ENCODE assay signal across 1 cellular context in genomic region chr17:15999141-15999973, GRCh38.
A peak's percentile ranks its signal among the peaks of the same experiment; 100 is the strongest.
TF ChIP-seq lines count a peak whose summit lies in the region.

TSS of gene TTC19 (plus strand) at chr17:15999824. CDS start at chr17:15999849, 25 bp downstream.
TSS of gene ZSWIM7 (minus strand) at chr17:15999704. CDS start at chr17:15999594, 110 bp downstream.

TF ChIP-seq in K562, 482 proteins besides CTCF, POLR2A, EP300 and RAD21 (continued from another document and continues in another):
- TF ChIP-seq PRDM10 (IDR thresholded peaks at IDR 0.05; ENCODE audit: partially characterized antibody) (peak; percentile 12), RFX5 (IDR thresholded peaks at IDR 0.05; ENCODE audit: low read depth, low read length) (no peak), POLR2B (IDR thresholded peaks at IDR 0.05; ENCODE audit: low read depth, partially characterized antibody) (peak; percentile 59), ZBTB1 (CRISPR knock-in tag; IDR thresholded peaks at IDR 0.05; ENCODE audit: borderline replicate concordance, low read depth) (no peak; the same call in 1 of the 2 replicates), HDAC3 (IDR thresholded peaks at IDR 0.05; ENCODE audit: borderline replicate concordance, partially characterized antibody) (no peak), DDX20 (tag; IDR thresholded peaks at IDR 0.05; ENCODE audit: low read depth) (no peak), PRMT5 (CRISPR knock-in tag; IDR thresholded peaks at IDR 0.05) (no peak), ZNF561 (CRISPR knock-in tag; conservative IDR thresholded peaks at IDR 0.05) (no peak), PRPF4 (IDR thresholded peaks at IDR 0.05; ENCODE audit: insufficient read depth, low read depth, low read length, poor library complexity, severe bottlenecking) (no peak), TRIM28 (IDR thresholded peaks at IDR 0.05) (no peak), ZNF324 (CRISPR knock-in tag; IDR thresholded peaks at IDR 0.05) (no peak), ZBTB7A (IDR thresholded peaks at IDR 0.05; ENCODE audit: borderline replicate concordance, control insufficient read depth, low read depth, low read length) (peak; percentile 50; the same call in 1 of the 2 replicates), BHLHE40 (IDR thresholded peaks at IDR 0.05; ENCODE audit: low read length) (peak; percentile 85), CREB3L1 (IDR thresholded peaks at IDR 0.05; ENCODE audit: borderline replicate concordance, low read depth) (0 out of 2 replicates have a peak, but pooled peaks have one; percentile 30), KDM4B (IDR thresholded peaks at IDR 0.05; ENCODE audit: borderline replicate concordance in 2 of 2, low read depth in 1 of 2) (peak in 1 of 2 experiments; percentile 60; a peak in 1 of 4 replicates), MTA1 (IDR thresholded peaks at IDR 0.05; ENCODE audit: borderline replicate concordance) (peak; percentile 65; the same call in 1 of the 2 replicates), RBFOX2 (IDR thresholded peaks at IDR 0.05; ENCODE audit: low read depth, low read length) (peak; percentile 96), HNRNPH1 (optimal IDR thresholded peaks at IDR 0.05; ENCODE audit: low read depth, low read length) (no peak), SMARCC2 (IDR thresholded peaks at IDR 0.05; ENCODE audit: low read depth) (no peak), MXI1 (IDR thresholded peaks at IDR 0.05; ENCODE audit: low read depth, low read length) (no peak), BACH1 (tag; IDR thresholded peaks at IDR 0.05) (no peak), KAT7 (CRISPR knock-in tag; IDR thresholded peaks at IDR 0.05; ENCODE audit: borderline replicate concordance) (no peak), HNRNPL (IDR thresholded peaks at IDR 0.05; ENCODE audit: low read depth, low read length) (no peak; the same call in 1 of the 2 replicates), ARID3A (IDR thresholded peaks at IDR 0.05; ENCODE audit: borderline replicate concordance, low read depth, low read length) (no peak), ZNF551 (CRISPR knock-in tag; IDR thresholded peaks at IDR 0.05) (no peak), NCOR1 (IDR thresholded peaks at IDR 0.05) (0 out of 2 replicates have a peak, but pooled peaks have one; percentile 40), FOSL1 (tag; conservative IDR thresholded peaks at IDR 0.05) (peak; percentile 55), CCAR2 (IDR thresholded peaks at IDR 0.05; ENCODE audit: low read depth, low read length) (no peak), CBX3 (IDR thresholded peaks at IDR 0.05; ENCODE audit: borderline replicate concordance in 1 of 2, low read length in 2 of 2) (0 out of 3 replicates have a peak, but pooled peaks of 1 of the 2 experiments have one; percentile 11), MCM3 (IDR thresholded peaks at IDR 0.05) (no peak), E2F6 (IDR thresholded peaks at IDR 0.05; ENCODE audit: borderline replicate concordance in 1 of 2, extremely low read depth in 1 of 2, insufficient read depth in 1 of 2, insufficient read length in 1 of 2, low read depth in 1 of 2, low read length in 1 of 2, poor library complexity in 1 of 2, severe bottlenecking in 1 of 2) (peak; percentile 76 to 86), USF1 (CRISPR knock-in tag; IDR thresholded peaks at IDR 0.05) (peak; percentile 66; the same call in 1 of the 2 replicates), CBFA2T3 (IDR thresholded peaks at IDR 0.05) (peak; percentile 30; the same call in 1 of the 2 replicates), ZBTB26 (CRISPR knock-in tag; IDR thresholded peaks at IDR 0.05) (no peak), CREM (IDR thresholded peaks at IDR 0.05; ENCODE audit: low read depth) (peak; percentile 99), TCFL5 (CRISPR knock-in tag; conservative IDR thresholded peaks at IDR 0.05) (no peak), ZNF41 (CRISPR knock-in tag; conservative IDR thresholded peaks at IDR 0.05) (no peak), ZNF121 (CRISPR knock-in tag; conservative IDR thresholded peaks at IDR 0.05) (no peak), PKNOX1 (IDR thresholded peaks at IDR 0.05) (peak; percentile 53; the same call in 1 of the 2 replicates), ZNF23 (CRISPR knock-in tag; IDR thresholded peaks at IDR 0.05) (no peak), BMI1 (IDR thresholded peaks at IDR 0.05; ENCODE audit: low read length) (no peak), ZNF3 (CRISPR knock-in tag; IDR thresholded peaks at IDR 0.05) (no peak), MAX (CRISPR knock-in tag; IDR thresholded peaks at IDR 0.05) (peak; percentile 90), KAT2B (IDR thresholded peaks at IDR 0.05; ENCODE audit: low read depth, low read length) (no peak), CLOCK (CRISPR knock-in tag; IDR thresholded peaks at IDR 0.05; ENCODE audit: borderline replicate concordance) (no peak), E2F5 (CRISPR knock-in tag; IDR thresholded peaks at IDR 0.05) (no peak), SIN3B (IDR thresholded peaks at IDR 0.05; ENCODE audit: low read depth) (no peak), MEF2A (IDR thresholded peaks at IDR 0.05; ENCODE audit: control insufficient read depth, low read depth, low read length) (no peak), YBX1 (IDR thresholded peaks at IDR 0.05) (no peak), NR4A1 (CRISPR knock-in tag; IDR thresholded peaks at IDR 0.05) (no peak), NR4A1 (tag; IDR thresholded peaks at IDR 0.05) (no peak; the same call in 1 of the 2 replicates), SMARCB1 (IDR thresholded peaks at IDR 0.05; ENCODE audit: insufficient read length, low read depth) (no peak), ZNF274 (IDR thresholded peaks at IDR 0.05; ENCODE audit: borderline replicate concordance, low read depth, low read length) (no peak), RAD51 (IDR thresholded peaks at IDR 0.05; ENCODE audit: borderline replicate concordance, low read depth) (no peak), SMARCE1 (IDR thresholded peaks at IDR 0.05) (no peak)
